ENCODE assay signal across 12 cellular contexts in the genomic region with DNA sequence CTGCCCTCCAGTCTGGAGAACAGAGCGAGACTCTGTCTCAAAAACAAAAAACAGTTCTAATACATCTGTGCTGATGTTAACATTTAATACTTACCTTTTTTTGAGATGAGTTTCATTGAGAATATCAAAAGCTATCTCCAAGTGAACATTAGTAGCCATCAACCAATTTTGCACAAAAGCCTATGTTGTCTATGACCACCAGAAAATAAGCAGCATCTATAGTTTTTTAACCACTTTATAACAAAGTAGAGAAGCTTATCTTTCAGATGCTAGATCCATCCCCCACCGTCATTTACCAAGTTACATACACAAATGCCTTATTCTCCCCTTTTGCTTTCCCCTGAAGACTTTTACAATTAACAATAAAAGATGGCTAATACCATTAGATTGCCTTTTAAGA. TPM values are rescaled to one million over a fixed set of nuclear protein-coding genes. Genes with fewer than 3 reads are reported as not detected.
A peak's percentile ranks its signal among the peaks of the same experiment; 100 is the strongest.
DNase-seq lines count a peak whose midpoint lies in the region; ATAC-seq, FAIRE-seq and TF ChIP-seq lines count a peak whose summit lies in the region.
"Had no signal": no experiment of that assay in that cellular context is flagged by ENCODE, and none has a peak within 500 bp of the region (broad histone marks: within the 10 kb centered on the region; RNA-seq: fewer than 3 reads in every experiment).

No MANE protein-coding gene starts in this region.

- TF ChIP-seq CTCF in HepG2 (CRISPR knock-in tag; IDR thresholded peaks at IDR 0.05) = no peak
- no peak for TF ChIP-seq CTCF in right lobe of liver (IDR thresholded peaks at IDR 0.05)
- TF ChIP-seq CTCF in SU-DHL-6 (IDR thresholded peaks at IDR 0.05; ENCODE audit: insufficient read depth, low read length, poor library complexity, severe bottlenecking) = no peak
- TF ChIP-seq CTCF in hepatocyte (IDR thresholded peaks at IDR 0.05; ENCODE audit: poor library complexity) = no peak
- TF ChIP-seq CTCF in vagina (IDR thresholded peaks at IDR 0.05) = no peak

- H3K9me2 ChIP-seq in SU-DHL-6 (replicated peaks; ENCODE audit: insufficient read depth, low read length) (no peaks in the 10 kb centered on the region), hepatocyte (replicated peaks; ENCODE audit: insufficient read depth) (no peaks in the 10 kb centered on the region)

- BruUV-seq in HepG2 (replicated peaks; lab: Mats Ljungman, UMichigan) = no TSS peak

- no peak for TF ChIP-seq EP300 in HepG2 (IDR thresholded peaks at IDR 0.05; ENCODE audit: low read depth in 2 of 2, low read length in 2 of 2)
- no peak for TF ChIP-seq EP300 in HepG2 (CRISPR knock-in tag; IDR thresholded peaks at IDR 0.05; ENCODE audit: borderline replicate concordance)

- in situ Hi-C loops in HepG2 (cut with HindIII; ENCODE audit: extremely low pct_ligation_motif_present, low pct_unique_long_range_greater_than_20kb) = no loop called here

- H3K9ac ChIP-seq in HepG2 (ENCODE audit: insufficient read depth, low read depth, low read length) (no peak overlapping the region), SU-DHL-6 (ENCODE audit: low read length) (0 out of 2 replicates have a peak overlapping the region, but pooled peaks have one; percentile 9)

- H3K36me3 ChIP-seq in HepG2 (replicated peaks in 1 of 2; ENCODE audit: control insufficient read depth in 1 of 2, insufficient read depth in 2 of 2, low read length in 2 of 2) (peaks cover 4 to 47% of the 10 kb centered on the region in 2 experiments), right lobe of liver (peaks cover 0 to 46% (median 27%) of the 10 kb centered on the region in 4 donors), SU-DHL-6 (ENCODE audit: low read length) (peaks cover 80% of the 10 kb centered on the region), hepatocyte (replicated peaks; ENCODE audit: insufficient read depth, low read depth) (peaks cover 12% of the 10 kb centered on the region), vagina (peaks cover 0 to 45% of the 10 kb centered on the region in 2 donors)

- ATAC-seq in HepG2 (no peak), right lobe of liver (no peak)
- ATAC-seq: esophagus mucosa, pancreas had no signal

- no peak overlapping the region for H2AFZ ChIP-seq in HepG2 (ENCODE audit: low read length)
- H2AFZ ChIP-seq in SU-DHL-6 (ENCODE audit: low read depth, low read length, severe bottlenecking) = no peak overlapping the region
- H2AFZ ChIP-seq in hepatocyte = no peak overlapping the region

- no peak for FAIRE-seq in HepG2 (lab: Jason Lieb, UNC)
- FAIRE-seq: pancreas, TTC549 had no signal

- H3K4me2 ChIP-seq in HepG2 (ENCODE audit: low read depth, low read length) (peak overlapping the region; percentile 91), SU-DHL-6 (ENCODE audit: low read depth, low read length, poor library complexity, severe bottlenecking) (peak overlapping the region; percentile 76), hepatocyte (peak overlapping the region; percentile 92)

- H3K27ac ChIP-seq in HepG2 (ENCODE audit: extremely low read length, insufficient read depth, low read length) = no peak overlapping the region
- H3K27ac ChIP-seq in right lobe of liver = no peak overlapping the region
- no peak overlapping the region for H3K27ac ChIP-seq in SU-DHL-6 (ENCODE audit: low read depth, low read length)
- no peak overlapping the region for H3K27ac ChIP-seq in hepatocyte
- no peak overlapping the region for H3K27ac ChIP-seq in vagina
- H3K27ac ChIP-seq: pancreas had no signal

- H3F3A ChIP-seq in SU-DHL-6 (ENCODE audit: insufficient read depth) = peaks cover 77% of the 10 kb centered on the region

- intact Hi-C loops in HepG2 (cut with micrococcal nuclease; ENCODE audit: unreplicated experiment) (no loop called here), right lobe of liver (cut with DNase I) (loop anchor here in 1 of 2 donors (5.0 kb wide), 1 partner anchor 146 kb away; no protein-coding TSS in a partner anchor), vagina (cut with DNase I) (no loop called here)

- H3K79me2 ChIP-seq in HepG2 (ENCODE audit: insufficient read depth, low read length) (peaks cover 53% of the 10 kb centered on the region), SU-DHL-6 (ENCODE audit: insufficient read depth, low read length) (peaks cover 48% of the 10 kb centered on the region), hepatocyte (peaks cover 75% of the 10 kb centered on the region)

- H3K27me3 ChIP-seq in HepG2 (ENCODE audit: control insufficient read depth in 1 of 2, insufficient read depth in 2 of 2, low read length in 2 of 2) (no peaks in the 10 kb centered on the region; a peak in 1 of 5 replicates), right lobe of liver (no peaks in the 10 kb centered on the region), SU-DHL-6 (ENCODE audit: low read length) (no peaks in the 10 kb centered on the region), hepatocyte (no peaks in the 10 kb centered on the region), vagina (no peaks in the 10 kb centered on the region)
- H3K27me3 ChIP-seq: BE2C, pancreas had no signal

- POLR2A ChIA-PET in HepG2 (lab: Yijun Ruan, JAX) = interaction anchor here (0.8 to 2.0 kb wide), 3 partner anchors 80 to 143 kb away, joined by 3 to 6 read pairs (median 3); no protein-coding TSS in a partner anchor

- no peak overlapping the region for H3K4me3 ChIP-seq in HepG2 (replicated peaks in 1 of 3; ENCODE audit: insufficient read depth in 1 of 3, low read depth in 2 of 3, low read length in 3 of 3)
- H3K4me3 ChIP-seq in right lobe of liver = no peak overlapping the region
- no peak overlapping the region for H3K4me3 ChIP-seq in SU-DHL-6 (ENCODE audit: insufficient read depth, low read length, poor library complexity, severe bottlenecking)
- H3K4me3 ChIP-seq in hepatocyte = no peak overlapping the region
- no peak overlapping the region for H3K4me3 ChIP-seq in vagina
- H3K4me3 ChIP-seq: pancreas had no signal

- 100% methylated on average over 2 of the region's 2 CpGs for WGBS in HepG2 (ENCODE audit: low lambda C conversion rate)
- 86% methylated on average over 2 of the region's 2 CpGs for WGBS in right lobe of liver (ENCODE audit: insufficient coverage, low coverage, low lambda C conversion rate, missing lambda C conversion rate)
- WGBS in hepatocyte (ENCODE audit: low lambda C conversion rate, missing lambda C conversion rate) = 88% methylated on average over 2 of the region's 2 CpGs

- no peak for DNase-seq in HepG2 (ENCODE audit: low spot score)
- no peak for DNase-seq in right lobe of liver
- no peak for DNase-seq in hepatocyte (ENCODE audit: low spot score)
- DNase-seq in D341Med (ENCODE audit: low spot score) = no peak
- DNase-seq in globus pallidus (ENCODE audit: low spot score) = no peak
- no peak for DNase-seq in vagina (ENCODE audit: extremely low spot score in 2 of 2)
- DNase-seq in HCEC 1CT = no peak
- DNase-seq: BE2C, pancreas had no signal

- TF ChIP-seq POLR2A in HepG2 (IDR thresholded peaks at IDR 0.05; ENCODE audit: insufficient read depth in 1 of 2, low read depth in 2 of 2, low read length in 2 of 2) (peak in 1 of 2 experiments; percentile 30; a peak in 1 of 4 replicates), right lobe of liver (IDR thresholded peaks at IDR 0.05) (no peak), vagina (IDR thresholded peaks at IDR 0.05) (no peak)

- CTCF ChIA-PET in HepG2 (lab: Yijun Ruan, JAX; ENCODE audit: low intra/inter-chr PET ratio, low total read pairs) = no interaction called here

- H3K4me1 ChIP-seq in HepG2 (ENCODE audit: insufficient read depth, low read length) = peaks cover 52% of the 10 kb centered on the region
- H3K4me1 ChIP-seq in right lobe of liver = peaks cover 0 to 27% (median 10%) of the 10 kb centered on the region in 4 donors
- peaks cover 29% of the 10 kb centered on the region for H3K4me1 ChIP-seq in hepatocyte (ENCODE audit: insufficient read depth)
- peaks cover 48% of the 10 kb centered on the region for H3K4me1 ChIP-seq in vagina

- H3K9me3 ChIP-seq in HepG2 (ENCODE audit: low read length) = no peaks in the 10 kb centered on the region
- H3K9me3 ChIP-seq in right lobe of liver = no peaks in the 10 kb centered on the region
- H3K9me3 ChIP-seq in SU-DHL-6 (ENCODE audit: insufficient read depth, low read length) = no peaks in the 10 kb centered on the region
- no peaks in the 10 kb centered on the region for H3K9me3 ChIP-seq in hepatocyte (ENCODE audit: low read depth)
- no peaks in the 10 kb centered on the region for H3K9me3 ChIP-seq in vagina
- H3K9me3 ChIP-seq: BE2C, pancreas had no signal

- H4K20me1 ChIP-seq in HepG2 (ENCODE audit: insufficient read depth, low read length) (peaks cover 61% of the 10 kb centered on the region), SU-DHL-6 (ENCODE audit: low read depth, low read length) (peaks cover 76% of the 10 kb centered on the region), hepatocyte (ENCODE audit: insufficient read depth, poor library complexity, severe bottlenecking) (peaks cover 64% of the 10 kb centered on the region)

- TF ChIP-seq RAD21 in HepG2 (CRISPR knock-in tag; IDR thresholded peaks at IDR 0.05) = 0 out of 2 replicates have a peak, but pooled peaks have one; percentile 7

RNA-seq across cellular contexts. Expression of gene SRSF1, which starts 4.1 kb away (rescaled TPM):
- total RNA-seq in HepG2 (2016; rRNA removed; fragmentation: Illumina TruSeq; extraction: Trizol) (445 and 520 TPM in 2 replicates), right lobe of liver (10 to 100 TPM; 55.7 to 92.0 (median 80.0) TPM), hepatocyte (175 and 189 TPM in 2 replicates), vagina (155 TPM)
- 40.7 and 51.5 TPM in 2 replicates for total RNA-seq in HepG2 (2016; cell fraction: cytosol; rRNA removed; fragmentation: Illumina TruSeq; extraction: Trizol; ENCODE audit: low read depth)
- 472 and 528 TPM in 2 replicates for total RNA-seq in HepG2 (2016; cell fraction: insoluble cytoplasmic fraction; rRNA removed; fragmentation: Illumina TruSeq; extraction: Trizol)
- 120 and 137 TPM in 2 replicates for total RNA-seq in HepG2 (2016; cell fraction: membrane; rRNA removed; fragmentation: Illumina TruSeq; extraction: Trizol)
- total RNA-seq in HepG2 (2016; cell fraction: nucleus; rRNA removed; fragmentation: Illumina TruSeq; extraction: Trizol) = 332 and 353 TPM in 2 replicates
- polyA plus RNA-seq in HepG2 (2011; rRNA removed) (142 and 144 TPM in 2 replicates), hepatocyte (98.3 and 107 TPM in 2 replicates)
- 61.9 and 82.9 TPM in 2 replicates for polyA plus RNA-seq in HepG2 (2011; cell fraction: cytosol; rRNA removed)
- polyA plus RNA-seq in HepG2 (2011; cell fraction: nucleus; rRNA removed) = 1,130 and 1,625 TPM in 2 replicates
- polyA plus RNA-seq in HepG2 (2012) = 96.9 and 161 TPM in 2 replicates
- polyA plus RNA-seq in HepG2 (2016; cell fraction: cytosol; fragmentation: Illumina TruSeq; extraction: Trizol; ENCODE audit: low read depth) = 19.4 and 20.4 TPM in 2 replicates
- 411 and 445 TPM in 2 replicates for polyA plus RNA-seq in HepG2 (2016; cell fraction: insoluble cytoplasmic fraction; fragmentation: Illumina TruSeq; extraction: Trizol; ENCODE audit: low read depth)
- polyA plus RNA-seq in HepG2 (2016; cell fraction: membrane; fragmentation: Illumina TruSeq; extraction: Trizol; ENCODE audit: low read depth) = 54.7 and 57.3 TPM in 2 replicates
- 359 and 383 TPM in 2 replicates for polyA plus RNA-seq in HepG2 (2016; cell fraction: nucleus; fragmentation: Illumina TruSeq; extraction: Trizol; ENCODE audit: insufficient read depth, low read depth)
- 673 and 710 TPM in 2 replicates for polyA minus RNA-seq in HepG2 (2011; rRNA and poly(A)+ RNA removed; ENCODE audit: low replicate concordance)
- 78.3 and 89.3 TPM in 2 replicates for polyA minus RNA-seq in HepG2 (2011; cell fraction: cytosol; rRNA and poly(A)+ RNA removed)
- 1,057 and 1,237 TPM in 2 replicates for polyA minus RNA-seq in HepG2 (2011; cell fraction: nucleus; rRNA and poly(A)+ RNA removed)

RNA-seq across cellular contexts. Expression of gene VEZF1, which starts 14.9 kb away (rescaled TPM):
- total RNA-seq in HepG2 (2016; rRNA removed; fragmentation: Illumina TruSeq; extraction: Trizol) (45.9 and 48.0 TPM in 2 replicates), right lobe of liver (10 to 100 TPM; 13.0 to 19.3 (median 14.6) TPM), hepatocyte (56.0 and 57.3 TPM in 2 replicates), vagina (86.2 TPM)
- total RNA-seq in HepG2 (2016; cell fraction: cytosol; rRNA removed; fragmentation: Illumina TruSeq; extraction: Trizol; ENCODE audit: low read depth) = 8.8 and 10.8 TPM in 2 replicates
- 41.9 and 43.4 TPM in 2 replicates for total RNA-seq in HepG2 (2016; cell fraction: insoluble cytoplasmic fraction; rRNA removed; fragmentation: Illumina TruSeq; extraction: Trizol)
- 42.3 and 48.6 TPM in 2 replicates for total RNA-seq in HepG2 (2016; cell fraction: membrane; rRNA removed; fragmentation: Illumina TruSeq; extraction: Trizol)
- 31.1 and 37.8 TPM in 2 replicates for total RNA-seq in HepG2 (2016; cell fraction: nucleus; rRNA removed; fragmentation: Illumina TruSeq; extraction: Trizol)
- polyA plus RNA-seq in HepG2 (2011; rRNA removed) (41.3 and 49.7 TPM in 2 replicates), hepatocyte (19.1 and 20.9 TPM in 2 replicates)
- polyA plus RNA-seq in HepG2 (2011; cell fraction: cytosol; rRNA removed) = 27.7 and 34.7 TPM in 2 replicates
- 30.2 and 33.3 TPM in 2 replicates for polyA plus RNA-seq in HepG2 (2011; cell fraction: nucleus; rRNA removed)
- polyA plus RNA-seq in HepG2 (2012) = 38.9 and 45.7 TPM in 2 replicates
- polyA plus RNA-seq in HepG2 (2016; cell fraction: cytosol; fragmentation: Illumina TruSeq; extraction: Trizol; ENCODE audit: low read depth) = 7.1 and 7.4 TPM in 2 replicates
- polyA plus RNA-seq in HepG2 (2016; cell fraction: insoluble cytoplasmic fraction; fragmentation: Illumina TruSeq; extraction: Trizol; ENCODE audit: low read depth) = 34.8 and 42.4 TPM in 2 replicates
- 22.0 and 25.5 TPM in 2 replicates for polyA plus RNA-seq in HepG2 (2016; cell fraction: membrane; fragmentation: Illumina TruSeq; extraction: Trizol; ENCODE audit: low read depth)
- 46.2 and 49.1 TPM in 2 replicates for polyA plus RNA-seq in HepG2 (2016; cell fraction: nucleus; fragmentation: Illumina TruSeq; extraction: Trizol; ENCODE audit: insufficient read depth, low read depth)
- 41.4 and 56.9 TPM in 2 replicates for polyA minus RNA-seq in HepG2 (2011; rRNA and poly(A)+ RNA removed; ENCODE audit: low replicate concordance)
- 31.2 and 37.3 TPM in 2 replicates for polyA minus RNA-seq in HepG2 (2011; cell fraction: cytosol; rRNA and poly(A)+ RNA removed)
- 32.7 and 46.6 TPM in 2 replicates for polyA minus RNA-seq in HepG2 (2011; cell fraction: nucleus; rRNA and poly(A)+ RNA removed)

RNA-seq across cellular contexts. Expression of gene CUEDC1, which starts 47.8 kb away (rescaled TPM):
- total RNA-seq in HepG2 (2016; rRNA removed; fragmentation: Illumina TruSeq; extraction: Trizol) = 4.2 and 7.4 TPM in 2 replicates
- 4.1 and 4.7 TPM in 2 replicates for total RNA-seq in HepG2 (2016; cell fraction: cytosol; rRNA removed; fragmentation: Illumina TruSeq; extraction: Trizol; ENCODE audit: low read depth)
- total RNA-seq in HepG2 (2016; cell fraction: insoluble cytoplasmic fraction; rRNA removed; fragmentation: Illumina TruSeq; extraction: Trizol) = 3.5 and 7.9 TPM in 2 replicates
- total RNA-seq in HepG2 (2016; cell fraction: membrane; rRNA removed; fragmentation: Illumina TruSeq; extraction: Trizol) = 7.6 and 8.6 TPM in 2 replicates
- total RNA-seq in HepG2 (2016; cell fraction: nucleus; rRNA removed; fragmentation: Illumina TruSeq; extraction: Trizol) = 9.6 and 11.9 TPM in 2 replicates
- polyA plus RNA-seq in HepG2 (2011; rRNA removed) = 12.9 and 14.4 TPM in 2 replicates
- 8.1 and 8.6 TPM in 2 replicates for polyA plus RNA-seq in HepG2 (2011; cell fraction: cytosol; rRNA removed)
- polyA plus RNA-seq in HepG2 (2011; cell fraction: nucleus; rRNA removed) = 36.7 and 43.5 TPM in 2 replicates
- polyA plus RNA-seq in HepG2 (2012) = 9.8 and 10.2 TPM in 2 replicates
- 9.4 and 11.1 TPM in 2 replicates for polyA plus RNA-seq in HepG2 (2016; cell fraction: cytosol; fragmentation: Illumina TruSeq; extraction: Trizol; ENCODE audit: low read depth)
- polyA plus RNA-seq in HepG2 (2016; cell fraction: insoluble cytoplasmic fraction; fragmentation: Illumina TruSeq; extraction: Trizol; ENCODE audit: low read depth) = 9.2 and 10.0 TPM in 2 replicates
- 15.4 and 16.0 TPM in 2 replicates for polyA plus RNA-seq in HepG2 (2016; cell fraction: membrane; fragmentation: Illumina TruSeq; extraction: Trizol; ENCODE audit: low read depth)
- 33.7 and 36.2 TPM in 2 replicates for polyA plus RNA-seq in HepG2 (2016; cell fraction: nucleus; fragmentation: Illumina TruSeq; extraction: Trizol; ENCODE audit: insufficient read depth, low read depth)
- polyA minus RNA-seq in HepG2 (2011; rRNA and poly(A)+ RNA removed; ENCODE audit: low replicate concordance) = 2.9 and 6.8 TPM in 2 replicates
- 5.1 and 7.3 TPM in 2 replicates for polyA minus RNA-seq in HepG2 (2011; cell fraction: cytosol; rRNA and poly(A)+ RNA removed)
- polyA minus RNA-seq in HepG2 (2011; cell fraction: nucleus; rRNA and poly(A)+ RNA removed) = 6.6 and 8.2 TPM in 2 replicates
- 1 to 10 TPM; 4.0 to 8.5 (median 5.5) TPM for total RNA-seq in right lobe of liver
- total RNA-seq in hepatocyte = 9.3 and 11.6 TPM in 2 replicates
- polyA plus RNA-seq in hepatocyte = 23.3 and 27.4 TPM in 2 replicates
- 28.7 TPM for total RNA-seq in vagina
